ENCODE assay signal across 1 cellular context in genomic region chr11:68322031-68322388, GRCh38.
TF ChIP-seq lines count a peak whose summit lies in the region.

No MANE protein-coding gene starts in this region.

TF ChIP-seq in HepG2, 621 proteins besides CTCF, POLR2A, EP300 and RAD21 (continued from another document):
- TF ChIP-seq HCFC1 (IDR thresholded peaks at IDR 0.05; ENCODE audit: low read depth, low read length): no peak
- no peak for TF ChIP-seq CEBPB (IDR thresholded peaks at IDR 0.05; ENCODE audit: borderline replicate concordance, low read depth, low read length)
- 0 out of 2 replicates have a peak, but pooled peaks have one; percentile 35 for TF ChIP-seq RBFOX2 (IDR thresholded peaks at IDR 0.05; ENCODE audit: low read depth, low read length)
- TF ChIP-seq PHF21A (CRISPR knock-in tag; IDR thresholded peaks at IDR 0.05): no peak
- TF ChIP-seq ZNF883 (CRISPR knock-in tag; IDR thresholded peaks at IDR 0.05; ENCODE audit: not compliant biosample characterization): peak; percentile 20
- no peak for TF ChIP-seq ASH2L (IDR thresholded peaks at IDR 0.05; ENCODE audit: insufficient read length, low read depth, low read length)
TF ChIP-seq in HepG2: peak in this region for 2.
